33 cellular contexts compared by ENCODE assay signal in genomic region chr3:32831062-32831461, GRCh38. TPM values are rescaled to one million over a fixed set of nuclear protein-coding genes. Genes with fewer than 3 reads are reported as not detected.
"Had no signal": no experiment of that assay in that cellular context is flagged by ENCODE, and none has a peak within 500 bp of the region (broad histone marks: within the 10 kb centered on the region; RNA-seq: fewer than 3 reads in every experiment).

No MANE protein-coding gene starts in this region.

- H3K36me3 Mint-ChIP-seq: immature natural killer cell; naive thymus-derived CD8-positive, alpha-beta T cell; stimulated activated naive B cell treated with anti-CD40 and anti-IgM and Interleukin-4, amounts not matched to agents 10 μg/mL and 1 μg/mL and 100 μg/mL, for 72 hours had no signal

- H3K4me3 ChIP-seq: heart right ventricle, hepatocyte, left lung, lower lobe of right lung, neural progenitor cell, psoas muscle, skin epidermis, stomach, testis, thyroid gland, transverse colon, uterus had no signal

- H2AFZ ChIP-seq: hepatocyte, neural progenitor cell, parathyroid adenoma had no signal

- H3K27me3 ChIP-seq: hepatocyte, neural progenitor cell, stomach, testis, thyroid gland had no signal

- H3K4me1 Mint-ChIP-seq: immature natural killer cell; naive thymus-derived CD8-positive, alpha-beta T cell; stimulated activated naive B cell treated with anti-CD40 and anti-IgM and Interleukin-4, amounts not matched to agents 10 μg/mL and 1 μg/mL and 100 μg/mL, for 72 hours had no signal

- H3K79me2 ChIP-seq: parathyroid adenoma had no signal

- DNase-seq: heart right ventricle; immature natural killer cell; kidney; left colon; left lung; lower lobe of right lung; mammary epithelial cell; mesenchymal stem cell; naive thymus-derived CD8-positive, alpha-beta T cell; occipital lobe; psoas muscle; stimulated activated CD4-positive, alpha-beta T cell treated with anti-CD3 and anti-CD28 coated beads, Interleukin-12 subunit alpha, Interleukin-12 subunit beta, amount 100 ng/mL, for 4 hours; stimulated activated CD4-positive, alpha-beta T cell treated with anti-CD3 and anti-CD28 coated beads, Interleukin-15, amount 100 ng/mL, for 24 hours; stimulated activated CD4-positive, alpha-beta T cell treated with anti-CD3 and anti-CD28 coated beads, Interleukin-2, amount 100 ng/mL, for 24 hours; stimulated activated CD4-positive, alpha-beta T cell treated with anti-CD3 and anti-CD28 coated beads, Interleukin-4, amount 100 ng/mL, for 1 hour; stimulated activated naive B cell treated with anti-CD40 and anti-IgM and Interleukin-4, amounts not matched to agents 10 μg/mL and 1 μg/mL and 100 μg/mL, for 72 hours; stimulated activated naive CD8-positive, alpha-beta T cell treated with anti-CD3 and anti-CD28 coated beads, Interleukin-15, Interleukin-2, amounts not matched to agents 100 U/mL and 50 U/mL, for 24 hours; stomach; testis; thyroid gland; transverse colon; uterus had no signal

- H3K4me1 ChIP-seq: heart right ventricle, left lung, lower lobe of right lung, parathyroid adenoma, psoas muscle, stomach, testis, thyroid gland, transverse colon, uterus had no signal

- H3K9ac ChIP-seq: neural progenitor cell, parathyroid adenoma had no signal

- H3K27ac ChIP-seq: heart right ventricle, hepatocyte, left lung, lower lobe of right lung, neutrophil, parathyroid adenoma, psoas muscle, skin epidermis, stomach, testis, thyroid gland, transverse colon, uterus had no signal

- H3K4me3 Mint-ChIP-seq: immature natural killer cell; naive thymus-derived CD8-positive, alpha-beta T cell; nephron; neural progenitor cell; stimulated activated naive B cell treated with anti-CD40 and anti-IgM and Interleukin-4, amounts not matched to agents 10 μg/mL and 1 μg/mL and 100 μg/mL, for 72 hours had no signal

- H3K9me3 ChIP-seq: heart right ventricle, left lung, lower lobe of right lung, neutrophil, psoas muscle, stomach, testis, thyroid gland, transverse colon, uterus had no signal

- H3K4me2 ChIP-seq: hepatocyte, neural progenitor cell had no signal

- H3K27ac Mint-ChIP-seq: immature natural killer cell; nephron; neural progenitor cell; stimulated activated naive B cell treated with anti-CD40 and anti-IgM and Interleukin-4, amounts not matched to agents 10 μg/mL and 1 μg/mL and 100 μg/mL, for 72 hours had no signal

- ATAC-seq: heart right ventricle; left colon; left lung; lower lobe of right lung; naive thymus-derived CD8-positive, alpha-beta T cell; psoas muscle; sciatic nerve; stimulated activated naive B cell treated with anti-CD40 and anti-IgM and Interleukin-4, amounts not matched to agents 10 μg/mL and 1 μg/mL and 100 μg/mL, for 72 hours; stimulated activated naive CD8-positive, alpha-beta T cell treated with anti-CD3 and anti-CD28 coated beads, Interleukin-15, Interleukin-2, amounts not matched to agents 100 U/mL and 50 U/mL, for 24 hours had no signal

- H3K9me3 Mint-ChIP-seq: immature natural killer cell; naive thymus-derived CD8-positive, alpha-beta T cell; nephron; neural progenitor cell; stimulated activated naive B cell treated with anti-CD40 and anti-IgM and Interleukin-4, amounts not matched to agents 10 μg/mL and 1 μg/mL and 100 μg/mL, for 72 hours had no signal

- H3K36me3 ChIP-seq: heart right ventricle, left lung, lower lobe of right lung, neutrophil, stomach, thyroid gland, transverse colon, uterus had no signal

RNA-seq across cellular contexts. Expression of gene TRIM71, which starts 13.3 kb away (rescaled TPM):
- total RNA-seq: left colon; naive thymus-derived CD8-positive, alpha-beta T cell; osteocyte; posterior vena cava; psoas muscle; transverse colon; ureter had no signal
- polyA plus RNA-seq: heart right ventricle; immature natural killer cell; liver; naive thymus-derived CD8-positive, alpha-beta T cell had no signal
